In the genomic region with DNA sequence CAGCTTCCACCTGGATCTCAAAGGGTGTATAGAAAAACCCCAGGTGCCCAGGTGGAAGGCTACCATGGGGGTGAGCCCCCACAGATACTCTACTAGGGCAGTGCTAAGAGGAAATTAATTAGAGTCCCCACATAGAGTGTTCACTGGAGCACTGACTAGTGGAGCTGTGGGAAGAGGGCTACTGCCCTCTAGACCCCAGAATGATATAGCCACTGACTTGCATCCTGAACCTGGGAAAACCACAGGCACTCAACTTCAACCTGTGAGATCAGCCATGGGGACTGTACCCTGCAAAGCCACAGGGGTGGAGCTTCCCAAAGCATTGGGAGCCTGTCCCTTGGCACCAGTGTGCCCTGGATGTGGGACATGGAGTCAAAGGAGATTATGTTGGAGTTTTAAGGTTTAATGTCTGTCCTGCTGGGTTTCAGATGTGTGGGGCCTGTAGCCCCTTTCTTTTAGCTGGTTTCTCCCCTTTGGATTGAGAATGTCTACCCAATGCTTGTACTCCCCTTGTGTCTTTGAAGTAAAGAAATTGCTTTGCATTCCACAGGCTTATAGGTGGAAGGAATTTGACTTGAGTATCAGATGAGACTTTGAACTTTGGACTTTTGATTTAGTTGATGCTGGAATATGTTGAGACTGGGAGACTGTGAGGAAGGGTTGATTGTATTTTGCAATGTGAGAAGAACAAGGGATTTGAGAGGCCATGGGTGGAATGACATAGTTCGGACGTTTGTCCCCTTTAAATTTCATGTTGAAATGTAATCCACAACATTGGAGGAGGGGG, we compare ENCODE assay signal across 15 cellular contexts. TPM values are rescaled to one million over a fixed set of nuclear protein-coding genes. Genes with fewer than 3 reads are reported as not detected.
DNase-seq lines count a peak whose midpoint lies in the region; ATAC-seq, FAIRE-seq and TF ChIP-seq lines count a peak whose summit lies in the region.
"Had no signal": no experiment of that assay in that cellular context is flagged by ENCODE, and none has a peak within 500 bp of the region (broad histone marks: within the 10 kb centered on the region; RNA-seq: fewer than 3 reads in every experiment).

No MANE protein-coding gene starts in this region.

- peaks cover 34% of the 10 kb centered on the region for H3K4me1 ChIP-seq in HepG2 (ENCODE audit: insufficient read depth, low read length)
- H3K4me1 ChIP-seq in right lobe of liver, result peaks cover 0 to 16% (median 2%) of the 10 kb centered on the region in 4 donors
- no peaks in the 10 kb centered on the region for H3K4me1 ChIP-seq in neuron (ENCODE audit: insufficient read depth, low read length)
- H3K4me1 ChIP-seq in upper lobe of right lung, result peaks cover 5% of the 10 kb centered on the region
- H3K4me1 ChIP-seq: BLaER1 had no signal

- H3K27me3 Mint-ChIP-seq in activated CD8-positive, alpha-beta T cell treated with anti-CD3 and anti-CD28 coated beads, Interleukin-2, amount 10 ng/mL, durations not matched to agents 7 days and 5 days (ENCODE audit: low read depth), result no peaks in the 10 kb centered on the region

- TF ChIP-seq RAD21 in HepG2 (CRISPR knock-in tag; IDR thresholded peaks at IDR 0.05), result no peak

- peaks cover 2% of the 10 kb centered on the region for H3K4me1 Mint-ChIP-seq in activated CD8-positive, alpha-beta T cell treated with anti-CD3 and anti-CD28 coated beads, Interleukin-2, amount 10 ng/mL, durations not matched to agents 7 days and 5 days (ENCODE audit: low read depth)

- peaks cover 16% of the 10 kb centered on the region for H3K9me3 Mint-ChIP-seq in activated CD8-positive, alpha-beta T cell treated with anti-CD3 and anti-CD28 coated beads, Interleukin-2, amount 10 ng/mL, durations not matched to agents 7 days and 5 days (ENCODE audit: insufficient read depth)

- no peak overlapping the region for H2AFZ ChIP-seq in HepG2 (ENCODE audit: low read length)
- H2AFZ ChIP-seq in neuron (ENCODE audit: low read depth, low read length), result peak overlapping the region; percentile 2
- H2AFZ ChIP-seq: GM23248 had no signal

- in situ Hi-C loops in HepG2 (cut with HindIII; ENCODE audit: extremely low pct_ligation_motif_present, low pct_unique_long_range_greater_than_20kb), result no loop called here

- no peak overlapping the region for H3K4me2 ChIP-seq in HepG2 (ENCODE audit: low read depth, low read length)
- H3K4me2 ChIP-seq: BLaER1 had no signal

- TF ChIP-seq CTCF in HepG2 (CRISPR knock-in tag; IDR thresholded peaks at IDR 0.05), result peak; percentile 22; the same call in 1 of the 2 replicates
- no peak for TF ChIP-seq CTCF in right lobe of liver (IDR thresholded peaks at IDR 0.05)
- TF ChIP-seq CTCF in bronchial epithelial cell (IDR thresholded peaks at IDR 0.05; ENCODE audit: insufficient read depth, low read length, severe bottlenecking), result no peak
- TF ChIP-seq CTCF in upper lobe of right lung (IDR thresholded peaks at IDR 0.05), result no peak

- peak; percentile 24 for DNase-seq in HepG2 (ENCODE audit: low spot score)
- no peak for DNase-seq in right lobe of liver
- DNase-seq in bronchial epithelial cell (ENCODE audit: low read depth), result no peak
- no peak for DNase-seq in activated CD8-positive, alpha-beta T cell treated with anti-CD3 and anti-CD28 coated beads, Interleukin-2, amount 10 ng/mL, durations not matched to agents 7 days and 5 days
- DNase-seq in upper lobe of right lung, result no peak
- DNase-seq in HCEC 1CT, result no peak
- DNase-seq: 8988T, AML-193, Calu3, DMS 273 treated with DMSO at 0.1 percent for 48 hours, GM23248 had no signal

- H3K4me3 Mint-ChIP-seq in activated CD8-positive, alpha-beta T cell treated with anti-CD3 and anti-CD28 coated beads, Interleukin-2, amount 10 ng/mL, durations not matched to agents 7 days and 5 days, result no peak overlapping the region

- H3K27ac ChIP-seq in HepG2 (ENCODE audit: extremely low read length, insufficient read depth, low read length), result no peak overlapping the region
- no peak overlapping the region for H3K27ac ChIP-seq in right lobe of liver
- H3K27ac ChIP-seq in upper lobe of right lung, result no peak overlapping the region
- H3K27ac ChIP-seq: BLaER1, GM23248 had no signal

- H4K20me1 ChIP-seq in HepG2 (ENCODE audit: insufficient read depth, low read length), result no peaks in the 10 kb centered on the region
- H4K20me1 ChIP-seq: BLaER1 had no signal

- POLR2A ChIA-PET in HepG2 (lab: Yijun Ruan, JAX), result interaction anchor here (1.1 kb wide), 1 partner anchor 32 kb away, joined by 4 read pairs; a partner anchor contains a TSS
- POLR2A ChIA-PET in activated CD8-positive, alpha-beta T cell treated with anti-CD3 and anti-CD28 coated beads, Interleukin-2, amount 10 ng/mL, durations not matched to agents 7 days and 5 days (lab: Charles Lee), result no interaction called here

- intact Hi-C loops in HepG2 (cut with micrococcal nuclease; ENCODE audit: unreplicated experiment), result no loop called here
- intact Hi-C loops in right lobe of liver (cut with DNase I), result no loop called here
- intact Hi-C loops in upper lobe of right lung (cut with DNase I), result no loop called here

- H3K79me2 ChIP-seq in HepG2 (ENCODE audit: insufficient read depth, low read length), result no peaks in the 10 kb centered on the region

- no peaks in the 10 kb centered on the region for H3K36me3 Mint-ChIP-seq in activated CD8-positive, alpha-beta T cell treated with anti-CD3 and anti-CD28 coated beads, Interleukin-2, amount 10 ng/mL, durations not matched to agents 7 days and 5 days (ENCODE audit: low read depth)

- peak; percentile 75 for ATAC-seq in HepG2
- ATAC-seq in right lobe of liver, result no peak
- ATAC-seq in activated CD8-positive, alpha-beta T cell treated with anti-CD3 and anti-CD28 coated beads, Interleukin-2, amount 10 ng/mL, durations not matched to agents 7 days and 5 days, result no peak
- no peak for ATAC-seq in upper lobe of right lung

- 3% methylated on average over 2 of the region's 2 CpGs for WGBS in HepG2 (ENCODE audit: low lambda C conversion rate)
- WGBS in right lobe of liver (ENCODE audit: insufficient coverage, low coverage, low lambda C conversion rate, missing lambda C conversion rate), result 67% methylated on average over 2 of the region's 2 CpGs

- no peak overlapping the region for H3K9ac ChIP-seq in HepG2 (ENCODE audit: insufficient read depth, low read depth, low read length)
- H3K9ac ChIP-seq: BLaER1, GM23248 had no signal

- TF ChIP-seq POLR2A in HepG2 (IDR thresholded peaks at IDR 0.05; ENCODE audit: insufficient read depth in 1 of 2, low read depth in 2 of 2, low read length in 2 of 2) (no peak), right lobe of liver (IDR thresholded peaks at IDR 0.05) (no peak)

- CTCF ChIA-PET in HepG2 (lab: Yijun Ruan, JAX; ENCODE audit: low intra/inter-chr PET ratio, low total read pairs), result no interaction called here
- CTCF ChIA-PET in activated CD8-positive, alpha-beta T cell treated with anti-CD3 and anti-CD28 coated beads, Interleukin-2, amount 10 ng/mL, durations not matched to agents 7 days and 5 days (lab: Charles Lee), result no interaction called here

- H3K9me3 ChIP-seq in HepG2 (ENCODE audit: low read length) (no peaks in the 10 kb centered on the region), right lobe of liver (no peaks in the 10 kb centered on the region), neuron (ENCODE audit: low read length) (peaks cover 4% of the 10 kb centered on the region), upper lobe of right lung (peaks cover 5% of the 10 kb centered on the region)

- BruUV-seq in HepG2 (replicated peaks; lab: Mats Ljungman, UMichigan), result no TSS peak

- no peak for FAIRE-seq in HepG2 (lab: Jason Lieb, UNC)
- peak; percentile 7 for FAIRE-seq in bronchial epithelial cell (lab: Jason Lieb, UNC)
- FAIRE-seq: H54, HTR-8/SVneo had no signal

- H3K36me3 ChIP-seq in HepG2 (replicated peaks in 1 of 2; ENCODE audit: control insufficient read depth in 1 of 2, insufficient read depth in 2 of 2, low read length in 2 of 2) (no peaks in the 10 kb centered on the region), right lobe of liver (no peaks in the 10 kb centered on the region), bronchial epithelial cell (ENCODE audit: control insufficient read depth, insufficient read depth, low read length) (no peaks in the 10 kb centered on the region), neuron (ENCODE audit: insufficient read depth, low read length) (no peaks in the 10 kb centered on the region), upper lobe of right lung (no peaks in the 10 kb centered on the region)
- H3K36me3 ChIP-seq: BLaER1 had no signal

- TF ChIP-seq EP300 in HepG2 (IDR thresholded peaks at IDR 0.05; ENCODE audit: low read depth in 2 of 2, low read length in 2 of 2) (no peak), HepG2 (CRISPR knock-in tag; IDR thresholded peaks at IDR 0.05; ENCODE audit: borderline replicate concordance) (no peak)

- H3K27me3 ChIP-seq in HepG2 (ENCODE audit: control insufficient read depth in 1 of 2, insufficient read depth in 2 of 2, low read length in 2 of 2) (no peaks in the 10 kb centered on the region), right lobe of liver (no peaks in the 10 kb centered on the region), bronchial epithelial cell (ENCODE audit: control insufficient read depth, insufficient read depth, low read length) (no peaks in the 10 kb centered on the region), neuron (ENCODE audit: insufficient read depth, low read length) (no peaks in the 10 kb centered on the region), upper lobe of right lung (no peaks in the 10 kb centered on the region)
- H3K27me3 ChIP-seq: BLaER1 had no signal

- H3K4me3 ChIP-seq in HepG2 (replicated peaks in 1 of 3; ENCODE audit: insufficient read depth in 1 of 3, low read depth in 2 of 3, low read length in 3 of 3) (no peak overlapping the region), right lobe of liver (no peak overlapping the region), bronchial epithelial cell (ENCODE audit: low read depth, low read length) (no peak overlapping the region), neuron (ENCODE audit: low read length) (no peak overlapping the region), upper lobe of right lung (no peak overlapping the region)
- H3K4me3 ChIP-seq: BLaER1, GM23248 had no signal

- H3K27ac Mint-ChIP-seq in activated CD8-positive, alpha-beta T cell treated with anti-CD3 and anti-CD28 coated beads, Interleukin-2, amount 10 ng/mL, durations not matched to agents 7 days and 5 days, result no peak overlapping the region

RNA-seq across cellular contexts. Expression of a gene that starts 31.8 kb away (rescaled TPM):
- total RNA-seq in HepG2 (2016; rRNA removed; fragmentation: Illumina TruSeq; extraction: Trizol) (3.3 and 4.9 TPM in 2 replicates), right lobe of liver (1 to 10 TPM; 1.1 to 3.3 (median 1.6) TPM), bronchial epithelial cell (0.79 and 1.0 TPM in 2 replicates), upper lobe of right lung (12.0 TPM)
- total RNA-seq in HepG2 (2016; cell fraction: cytosol; rRNA removed; fragmentation: Illumina TruSeq; extraction: Trizol; ENCODE audit: low read depth), result 1.9 and 2.0 TPM in 2 replicates
- total RNA-seq in HepG2 (2016; cell fraction: insoluble cytoplasmic fraction; rRNA removed; fragmentation: Illumina TruSeq; extraction: Trizol), result 2.9 and 4.9 TPM in 2 replicates
- total RNA-seq in HepG2 (2016; cell fraction: membrane; rRNA removed; fragmentation: Illumina TruSeq; extraction: Trizol), result 1.7 and 2.1 TPM in 2 replicates
- total RNA-seq in HepG2 (2016; cell fraction: nucleus; rRNA removed; fragmentation: Illumina TruSeq; extraction: Trizol), result 11.3 and 12.9 TPM in 2 replicates
- polyA plus RNA-seq in HepG2 (2011; rRNA removed), result 2.4 and 2.8 TPM in 2 replicates
- 1.4 and 1.9 TPM in 2 replicates for polyA plus RNA-seq in HepG2 (2011; cell fraction: cytosol; rRNA removed)
- 3.7 TPM in 2 replicates for polyA plus RNA-seq in HepG2 (2011; cell fraction: nucleus; rRNA removed)
- polyA plus RNA-seq in HepG2 (2012), result 1.8 and 2.5 TPM in 2 replicates
- 0.10 and 0.17 TPM in 2 replicates for polyA plus RNA-seq in HepG2 (2016; cell fraction: cytosol; fragmentation: Illumina TruSeq; extraction: Trizol; ENCODE audit: low read depth)
- 2.7 and 3.1 TPM in 2 replicates for polyA plus RNA-seq in HepG2 (2016; cell fraction: insoluble cytoplasmic fraction; fragmentation: Illumina TruSeq; extraction: Trizol; ENCODE audit: low read depth)
- 0.52 and 0.74 TPM in 2 replicates for polyA plus RNA-seq in HepG2 (2016; cell fraction: membrane; fragmentation: Illumina TruSeq; extraction: Trizol; ENCODE audit: low read depth)
- 4.3 and 5.8 TPM in 2 replicates for polyA plus RNA-seq in HepG2 (2016; cell fraction: nucleus; fragmentation: Illumina TruSeq; extraction: Trizol; ENCODE audit: insufficient read depth, low read depth)
- 1.9 and 2.2 TPM in 2 replicates for polyA minus RNA-seq in HepG2 (2011; rRNA and poly(A)+ RNA removed; ENCODE audit: low replicate concordance)
- polyA minus RNA-seq in HepG2 (2011; cell fraction: cytosol; rRNA and poly(A)+ RNA removed), result 3.2 and 4.2 TPM in 2 replicates
- polyA minus RNA-seq in HepG2 (2011; cell fraction: nucleus; rRNA and poly(A)+ RNA removed), result 27.4 and 27.6 TPM in 2 replicates
- total RNA-seq in activated CD8-positive, alpha-beta T cell treated with anti-CD3 and anti-CD28 coated beads, Interleukin-2, amount 10 ng/mL, durations not matched to agents 7 days and 5 days, result 10 to 100 TPM; 24.9 to 26.7 TPM

RNA-seq across cellular contexts. Expression of a gene that starts 54.5 kb away (rescaled TPM):
- total RNA-seq in HepG2 (2016; rRNA removed; fragmentation: Illumina TruSeq; extraction: Trizol), result 31.0 and 37.7 TPM in 2 replicates
- 7.0 and 7.1 TPM in 2 replicates for total RNA-seq in HepG2 (2016; cell fraction: cytosol; rRNA removed; fragmentation: Illumina TruSeq; extraction: Trizol; ENCODE audit: low read depth)
- total RNA-seq in HepG2 (2016; cell fraction: insoluble cytoplasmic fraction; rRNA removed; fragmentation: Illumina TruSeq; extraction: Trizol), result 31.0 and 39.6 TPM in 2 replicates
- total RNA-seq in HepG2 (2016; cell fraction: membrane; rRNA removed; fragmentation: Illumina TruSeq; extraction: Trizol), result 21.0 and 21.2 TPM in 2 replicates
- total RNA-seq in HepG2 (2016; cell fraction: nucleus; rRNA removed; fragmentation: Illumina TruSeq; extraction: Trizol), result 25.1 and 25.3 TPM in 2 replicates
- polyA plus RNA-seq in HepG2 (2011; rRNA removed), result 19.3 and 22.7 TPM in 2 replicates
- 10.1 and 13.4 TPM in 2 replicates for polyA plus RNA-seq in HepG2 (2011; cell fraction: cytosol; rRNA removed)
- polyA plus RNA-seq in HepG2 (2011; cell fraction: nucleus; rRNA removed), result 7.0 and 9.6 TPM in 2 replicates
- polyA plus RNA-seq in HepG2 (2012), result 21.3 and 28.6 TPM in 2 replicates
- 11.0 and 11.6 TPM in 2 replicates for polyA plus RNA-seq in HepG2 (2016; cell fraction: cytosol; fragmentation: Illumina TruSeq; extraction: Trizol; ENCODE audit: low read depth)
- polyA plus RNA-seq in HepG2 (2016; cell fraction: insoluble cytoplasmic fraction; fragmentation: Illumina TruSeq; extraction: Trizol; ENCODE audit: low read depth), result 50.8 and 50.9 TPM in 2 replicates
- polyA plus RNA-seq in HepG2 (2016; cell fraction: membrane; fragmentation: Illumina TruSeq; extraction: Trizol; ENCODE audit: low read depth), result 21.7 and 22.9 TPM in 2 replicates
- polyA plus RNA-seq in HepG2 (2016; cell fraction: nucleus; fragmentation: Illumina TruSeq; extraction: Trizol; ENCODE audit: insufficient read depth, low read depth), result 30.3 and 32.0 TPM in 2 replicates
- polyA minus RNA-seq in HepG2 (2011; rRNA and poly(A)+ RNA removed; ENCODE audit: low replicate concordance), result 8.7 and 11.8 TPM in 2 replicates
- polyA minus RNA-seq in HepG2 (2011; cell fraction: cytosol; rRNA and poly(A)+ RNA removed), result 11.2 and 11.9 TPM in 2 replicates
- 31.8 TPM in 2 replicates for polyA minus RNA-seq in HepG2 (2011; cell fraction: nucleus; rRNA and poly(A)+ RNA removed)
- 10 to 100 TPM; 12.5 to 20.1 (median 14.7) TPM for total RNA-seq in right lobe of liver
- total RNA-seq in bronchial epithelial cell, result 44.3 and 64.0 TPM in 2 replicates
- total RNA-seq in activated CD8-positive, alpha-beta T cell treated with anti-CD3 and anti-CD28 coated beads, Interleukin-2, amount 10 ng/mL, durations not matched to agents 7 days and 5 days, result 10 to 100 TPM; 51.6 to 51.7 TPM
- total RNA-seq in upper lobe of right lung, result 27.7 TPM
